Comparison of ENCODE assay signal across 1 cellular context in genomic region chr5:177425801-177426565, GRCh38.
TF ChIP-seq lines count a peak whose summit lies in the region.

No MANE protein-coding gene starts in this region.

TF ChIP-seq in K562, 482 proteins besides CTCF, POLR2A, EP300 and RAD21 (continued from another document and continues in another):
- peak; percentile 76 for TF ChIP-seq PRDM10 (IDR thresholded peaks at IDR 0.05; ENCODE audit: partially characterized antibody)
- TF ChIP-seq POLR2H (tag; IDR thresholded peaks at IDR 0.05; ENCODE audit: low read depth): peak; percentile 85
- peak; percentile 72; the same call in 1 of the 2 replicates for TF ChIP-seq REST (CRISPR knock-in tag; IDR thresholded peaks at IDR 0.05; ENCODE audit: low read depth)
- no peak for TF ChIP-seq ELF2 (CRISPR knock-in tag; IDR thresholded peaks at IDR 0.05)
- peak; percentile 74; the same call in 1 of the 2 replicates for TF ChIP-seq ZFP91 (CRISPR knock-in tag; IDR thresholded peaks at IDR 0.05)
- no peak for TF ChIP-seq CHD7 (IDR thresholded peaks at IDR 0.05; ENCODE audit: low read depth, low read length)
- peak; percentile 84 for TF ChIP-seq DPF2 (IDR thresholded peaks at IDR 0.05)
- no peak for TF ChIP-seq ID3 (CRISPR knock-in tag; IDR thresholded peaks at IDR 0.05)
- 0 out of 2 replicates have a peak, but pooled peaks have one; percentile 71 for TF ChIP-seq ID3 (tag; IDR thresholded peaks at IDR 0.05)
- peak; percentile 89; the same call in 1 of the 2 replicates for TF ChIP-seq ZNF12 (CRISPR knock-in tag; IDR thresholded peaks at IDR 0.05)
- TF ChIP-seq FOXP4 (CRISPR knock-in tag; IDR thresholded peaks at IDR 0.05; ENCODE audit: borderline replicate concordance): peak; percentile 81; the same call in 1 of the 2 replicates
- TF ChIP-seq ZNF253 (CRISPR knock-in tag; conservative IDR thresholded peaks at IDR 0.05): no peak
- no peak for TF ChIP-seq ZBTB8A (IDR thresholded peaks at IDR 0.05; ENCODE audit: partially characterized antibody)
- no peak; the same call in 1 of the 2 replicates for TF ChIP-seq USF1 (CRISPR knock-in tag; IDR thresholded peaks at IDR 0.05)
- 0 out of 2 replicates have a peak, but pooled peaks have one; percentile 41 for TF ChIP-seq HINFP (tag; conservative IDR thresholded peaks at IDR 0.05; ENCODE audit: low read depth)
- TF ChIP-seq TAF15 (IDR thresholded peaks at IDR 0.05; ENCODE audit: low read depth, low read length): no peak
- TF ChIP-seq XRCC4 (IDR thresholded peaks at IDR 0.05; ENCODE audit: extremely low read depth, insufficient read depth, insufficient read length): no peak
- TF ChIP-seq FOS (IDR thresholded peaks at IDR 0.05; ENCODE audit: extremely low read depth, insufficient read length): peak; percentile 92
- peak; percentile 68; the same call in 1 of the 2 replicates for TF ChIP-seq ZNF24 (IDR thresholded peaks at IDR 0.05)
- peak; percentile 98 for TF ChIP-seq BCOR (IDR thresholded peaks at IDR 0.05)
- TF ChIP-seq ELK1 (CRISPR knock-in tag; IDR thresholded peaks at IDR 0.05): no peak
- no peak for TF ChIP-seq COPS2 (conservative IDR thresholded peaks at IDR 0.05)
- TF ChIP-seq CHCHD3 (CRISPR knock-in tag; IDR thresholded peaks at IDR 0.05): no peak
- TF ChIP-seq ZC3H8 (IDR thresholded peaks at IDR 0.05): no peak
- TF ChIP-seq KLF1 (tag; IDR thresholded peaks at IDR 0.05): peak; percentile 97
